In genomic region chr3:127084401-127084990, GRCh38 we compare ENCODE assay signal across 16 cellular contexts.
"Had no signal": no experiment of that assay in that cellular context is flagged by ENCODE, and none has a peak within 500 bp of the region (broad histone marks: within the 10 kb centered on the region; RNA-seq: fewer than 3 reads in every experiment).

No MANE protein-coding gene starts in this region.

- H3K9me3 Mint-ChIP-seq: central memory CD8-positive, alpha-beta T cell; immature natural killer cell; naive thymus-derived CD8-positive, alpha-beta T cell; type B pancreatic cell had no signal

- H3K36me3 ChIP-seq: suprapubic skin, thyroid gland had no signal

- H3K9me3 ChIP-seq: mucosa of descending colon, psoas muscle, suprapubic skin, thyroid gland had no signal

- H3K4me3 Mint-ChIP-seq: central memory CD8-positive, alpha-beta T cell; immature natural killer cell; naive thymus-derived CD8-positive, alpha-beta T cell; type B pancreatic cell had no signal

- H3K27ac Mint-ChIP-seq: immature natural killer cell; naive thymus-derived CD8-positive, alpha-beta T cell; type B pancreatic cell had no signal

- H3K4me3 ChIP-seq: mucosa of descending colon, psoas muscle, suprapubic skin, thyroid gland had no signal

- H3K36me3 Mint-ChIP-seq: immature natural killer cell; naive thymus-derived CD8-positive, alpha-beta T cell; type B pancreatic cell had no signal

- H3K27ac ChIP-seq: psoas muscle, suprapubic skin, thyroid gland had no signal

- H3K27me3 ChIP-seq: suprapubic skin, thyroid gland had no signal

- ATAC-seq: esophagus mucosa; left cardiac atrium; mucosa of descending colon; naive thymus-derived CD8-positive, alpha-beta T cell; psoas muscle; sciatic nerve had no signal

- DNase-seq: effector memory CD4-positive, alpha-beta T cell; immature natural killer cell; left cardiac atrium; mammary epithelial cell; retina; stimulated activated CD4-positive, alpha-beta T cell treated with anti-CD3 and anti-CD28 coated beads, Interleukin-12 subunit alpha, Interleukin-12 subunit beta, amount 100 ng/mL, for 4 hours; stimulated activated naive CD4-positive, alpha-beta T cell; thyroid gland had no signal

- H3K4me1 Mint-ChIP-seq: central memory CD8-positive, alpha-beta T cell; immature natural killer cell; naive thymus-derived CD8-positive, alpha-beta T cell had no signal

- H3K4me1 ChIP-seq: psoas muscle, thyroid gland had no signal
